28 cellular contexts compared by ENCODE assay signal in the genomic region with DNA sequence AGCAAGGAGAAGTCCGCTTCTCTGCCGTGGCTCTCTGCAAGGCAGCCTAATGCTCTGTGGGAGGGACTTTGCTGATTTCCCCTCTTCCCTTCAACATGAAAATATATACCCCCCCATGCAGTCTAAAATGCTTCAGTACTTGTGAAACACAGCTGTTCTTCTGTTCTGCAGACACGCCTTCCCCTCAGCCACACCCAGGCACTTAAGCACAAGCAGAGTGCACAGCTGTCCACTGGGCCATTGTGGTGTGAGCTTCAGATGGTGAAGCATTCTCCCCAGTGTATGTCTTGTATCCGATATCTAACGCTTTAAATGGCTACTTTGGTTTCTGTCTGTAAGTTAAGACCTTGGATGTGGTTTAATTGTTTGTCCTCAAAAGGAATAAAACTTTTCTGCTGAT. TPM values are rescaled to one million over a fixed set of nuclear protein-coding genes. Genes with fewer than 3 reads are reported as not detected.
A peak's percentile ranks its signal among the peaks of the same experiment; 100 is the strongest.
DNase-seq lines count a peak whose midpoint lies in the region; ATAC-seq, FAIRE-seq and TF ChIP-seq lines count a peak whose summit lies in the region.
"Had no signal": no experiment of that assay in that cellular context is flagged by ENCODE, and none has a peak within 500 bp of the region (broad histone marks: within the 10 kb centered on the region; RNA-seq: fewer than 3 reads in every experiment).

No MANE protein-coding gene starts in this region.

- no peak for TF ChIP-seq CTCF in H1 (IDR thresholded peaks at IDR 0.05; ENCODE audit: control extremely low read depth in 1 of 3, insufficient read depth in 1 of 3, low read depth in 1 of 3, low read length in 3 of 3)
- no peak for TF ChIP-seq CTCF in transverse colon (IDR thresholded peaks at IDR 0.05)

- H3K23ac ChIP-seq in H1 (ENCODE audit: insufficient read length) (no peak overlapping the region), mesendoderm (ENCODE audit: low read length) (no peak overlapping the region)

- H2BK15ac ChIP-seq in H1 (ENCODE audit: low read length) = no peak overlapping the region
- H2BK15ac ChIP-seq in mesendoderm (replicated peaks; ENCODE audit: low read depth) = no peak overlapping the region

- H4K20me1 ChIP-seq in H1 (replicated peaks in 1 of 2; ENCODE audit: control insufficient read depth in 1 of 2, insufficient read depth in 2 of 2, low read length in 2 of 2) = peaks cover 3 to 7% of the 10 kb centered on the region in 2 experiments

- H2AFZ ChIP-seq in H1 (ENCODE audit: low read length) = no peak overlapping the region
- H2AFZ ChIP-seq: GM23338 had no signal

- no peak overlapping the region for H3K4ac ChIP-seq in H1 (replicated peaks; ENCODE audit: insufficient read length, low read depth, low read length)
- H3K4ac ChIP-seq in mesendoderm (ENCODE audit: low read depth, low read length) = no peak overlapping the region

- H2BK120ac ChIP-seq in H1 (replicated peaks; ENCODE audit: low read depth, low read length) (no peak overlapping the region), mesendoderm (ENCODE audit: low read depth, low read length) (no peak overlapping the region)

- intact Hi-C loops in transverse colon (cut with DNase I; ENCODE audit: low total_unique reads) = no loop called here
- intact Hi-C loops in aorta (cut with DNase I) = no loop called here

- peak; percentile 19 for FAIRE-seq in H1 (lab: Jason Lieb, UNC)
- FAIRE-seq: astrocyte, GM12892, kidney had no signal

- H3K18ac ChIP-seq in H1 (ENCODE audit: extremely low read depth, low read length) (no peak overlapping the region), mesendoderm (ENCODE audit: low read length) (no peak overlapping the region)

- H2AK5ac ChIP-seq in H1 (ENCODE audit: low read depth, low read length) (no peak overlapping the region), mesendoderm (ENCODE audit: low read length) (no peak overlapping the region)

- no peak for ATAC-seq in aorta (ENCODE audit: low FRiP score)
- ATAC-seq: activated T-cell treated with anti-CD3 and anti-CD28 coated beads, Interleukin-2, amount 50 U/mL, for 4 hours; gastrocnemius medialis; natural killer cell treated with Interleukin-12 subunit alpha and Interleukin-12 subunit beta and Interleukin-15 and Interleukin-18, amount 100 ng/mL, for 72 hours had no signal

- H4K91ac ChIP-seq in H1 (replicated peaks; ENCODE audit: insufficient read length, low read length) = no peak overlapping the region

- no peak overlapping the region for H2BK12ac ChIP-seq in H1 (ENCODE audit: low read depth, low read length)

- in situ Hi-C loops in transverse colon (cut with MboI; ENCODE audit: low pct_ligation_motif_present in 1 of 4, low pct_unique_long_range_greater_than_20kb in 1 of 4, low sequenced_read_pairs in 3 of 4) = no loop called here

- no peaks in the 10 kb centered on the region for H3K79me1 ChIP-seq in H1 (ENCODE audit: low read depth, low read length)
- no peaks in the 10 kb centered on the region for H3K79me1 ChIP-seq in mesendoderm (ENCODE audit: low read length)

- H4K8ac ChIP-seq in H1 (ENCODE audit: extremely low read depth, insufficient read depth, low read length) (no peak overlapping the region), mesendoderm (ENCODE audit: low read depth, low read length) (no peak overlapping the region)

- WGBS in H1 (ENCODE audit: extremely low coverage in 1 of 2, insufficient coverage in 1 of 2, insufficient read length in 1 of 2, insufficient replicate concordance in 2 of 2, low coverage in 1 of 2, low lambda C conversion rate in 2 of 2, missing lambda C conversion rate in 1 of 2), 2 experiments = 97% methylated on average over 5 of the region's 5 CpGs; no CpG with 5 or more reads in 1 of the 2 experiments
- WGBS in transverse colon (ENCODE audit: low coverage in 1 of 2), 2 donors = 38 to 49% methylated on average over 2 to 5 of the region's 5 CpGs
- 94 to 95% methylated on average over 5 of the region's 5 CpGs for WGBS in aorta, 2 donors
- WGBS in mesendoderm (ENCODE audit: extremely low coverage, insufficient coverage, low lambda C conversion rate) = no CpG with 5 or more reads among the region's 5 CpGs

- no peak overlapping the region for H3K9ac ChIP-seq in H1 (replicated peaks in 1 of 4; ENCODE audit: extremely low read depth in 1 of 4, low read depth in 3 of 4, low read length in 3 of 4)
- no peak overlapping the region for H3K9ac ChIP-seq in mesendoderm (ENCODE audit: low read length)

- H3K4me1 ChIP-seq in H1 (replicated peaks in 1 of 4; ENCODE audit: control insufficient read depth in 3 of 4, insufficient read depth in 4 of 4, low read length in 3 of 4) (no peaks in the 10 kb centered on the region), transverse colon (no peaks in the 10 kb centered on the region), aorta (ENCODE audit: control insufficient read depth in 1 of 2, insufficient read depth in 2 of 2, low read length in 2 of 2) (no peaks in the 10 kb centered on the region), mesendoderm (ENCODE audit: control insufficient read depth, low read depth, low read length) (no peaks in the 10 kb centered on the region)
- H3K4me1 ChIP-seq: gastrocnemius medialis had no signal

- H2BK5ac ChIP-seq in H1 (ENCODE audit: low read depth, low read length) (no peak overlapping the region), mesendoderm (ENCODE audit: low read length) (no peak overlapping the region)

- H3K27me3 ChIP-seq in H1 (replicated peaks in 1 of 4; ENCODE audit: control insufficient read depth in 3 of 4, extremely low read depth in 1 of 4, insufficient read depth in 3 of 4, low read length in 3 of 4) = no peaks in the 10 kb centered on the region
- no peaks in the 10 kb centered on the region for H3K27me3 ChIP-seq in transverse colon
- no peaks in the 10 kb centered on the region for H3K27me3 ChIP-seq in MG63
- no peaks in the 10 kb centered on the region for H3K27me3 ChIP-seq in aorta (ENCODE audit: control insufficient read depth in 1 of 2, insufficient read depth in 2 of 2, low read length in 1 of 2)
- H3K27me3 ChIP-seq in mesendoderm (ENCODE audit: insufficient read depth, low read length, poor library complexity) = no peaks in the 10 kb centered on the region
- H3K27me3 ChIP-seq: gastrocnemius medialis had no signal

- H3K14ac ChIP-seq in H1 (ENCODE audit: insufficient read length) = no peak overlapping the region

- no peaks in the 10 kb centered on the region for H3K23me2 ChIP-seq in H1 (ENCODE audit: low read depth, low read length)

- H3K27ac ChIP-seq in H1 (ENCODE audit: low read depth, low read length) (0 out of 2 replicates have a peak overlapping the region, but pooled peaks have one; percentile 19), transverse colon (no peak overlapping the region), aorta (ENCODE audit: low read depth in 1 of 2, low read length in 2 of 2) (no peak overlapping the region), mesendoderm (ENCODE audit: low read depth, low read length) (no peak overlapping the region)
- H3K27ac ChIP-seq: gastrocnemius medialis, thoracic aorta had no signal

- CTCF ChIA-PET in H1 (lab: Charles Lee; ENCODE audit: partially characterized antibody) = interaction anchor here (1.2 to 1.6 kb wide), 3 partner anchors 9 to 13 kb away, joined by 3 to 6 read pairs (median 4); a partner anchor contains a TSS

- H3K36me3 ChIP-seq in H1 (ENCODE audit: control insufficient read depth in 2 of 4, insufficient read depth in 4 of 4, low read length in 3 of 4) = peaks cover 36 to 69% (median 50%) of the 10 kb centered on the region in 4 experiments
- no peaks in the 10 kb centered on the region for H3K36me3 ChIP-seq in transverse colon
- H3K36me3 ChIP-seq in MG63 = no peaks in the 10 kb centered on the region
- H3K36me3 ChIP-seq in aorta (ENCODE audit: control insufficient read depth in 1 of 2, insufficient read depth in 2 of 2, low read length in 1 of 2) = peaks cover 0 to 2% of the 10 kb centered on the region in 2 donors
- H3K36me3 ChIP-seq in mesendoderm (ENCODE audit: control insufficient read depth, insufficient read depth, low read length) = peaks cover 17% of the 10 kb centered on the region
- H3K36me3 ChIP-seq: gastrocnemius medialis, thoracic aorta had no signal

- no peak overlapping the region for H3K4me2 ChIP-seq in H1 (ENCODE audit: insufficient read depth in 1 of 2, low read depth in 2 of 2, low read length in 2 of 2)
- H3K4me2 ChIP-seq in mesendoderm (ENCODE audit: low read length) = no peak overlapping the region
- H3K4me2 ChIP-seq: GM23338 had no signal

- no peak for TF ChIP-seq EP300 in H1 (IDR thresholded peaks at IDR 0.05; ENCODE audit: borderline replicate concordance in 1 of 2, low read depth in 2 of 2, low read length in 2 of 2)
- no peak for TF ChIP-seq EP300 in transverse colon (IDR thresholded peaks at IDR 0.05; ENCODE audit: low read depth)

- peak; percentile 27 for DNase-seq in NCI-H82 (lab: John Stamatoyannopoulos, UW)
- DNase-seq in NCI-H82 treated with DMSO at 0.1 percent for 48 hours (lab: John Stamatoyannopoulos, UW; ENCODE audit: unreplicated experiment) = no peak
- DNase-seq in NCI-H2227 (lab: John Stamatoyannopoulos, UW; ENCODE audit: unreplicated experiment) = peak; percentile 70
- DNase-seq in H1 (ENCODE audit: low read depth in 1 of 2, low spot score in 2 of 2) = no peak
- DNase-seq in transverse colon = peak; percentile 17
- DNase-seq in MG63 = no peak
- no peak for DNase-seq in aorta
- DNase-seq in mesendoderm = no peak
- DNase-seq: activated B cell treated with CpG ODN at 0.5 μM for 24 hours; activated CD8-positive, alpha-beta memory T cell treated with anti-CD3 and anti-CD28 coated beads for 24 hours; activated naive CD4-positive, alpha-beta T cell treated with anti-CD3 and anti-CD28 coated beads, Interleukin-2, amount 10 ng/mL, durations not matched to agents 7 days and 5 days; activated T-cell treated with anti-CD3 and anti-CD28 coated beads, Interleukin-2, amount 50 U/mL, for 4 hours; CD4-positive, alpha-beta T cell; DMS79; effector CD4-positive, alpha-beta T cell; gastrocnemius medialis; kidney; MM.1S; NCI-H2081; posterior cingulate gyrus; stimulated activated CD4-positive, alpha-beta T cell treated with anti-CD3 and anti-CD28 coated beads, Interleukin-2, amount 100 ng/mL, for 24 hours; stimulated activated naive CD4-positive, alpha-beta T cell; T1000 had no signal

- no peak overlapping the region for H2BK20ac ChIP-seq in H1 (ENCODE audit: low read length)

- H3K79me2 ChIP-seq in H1 (ENCODE audit: control insufficient read depth in 1 of 2, insufficient read depth in 2 of 2, low read length in 2 of 2) (no peaks in the 10 kb centered on the region), mesendoderm (ENCODE audit: control insufficient read depth, insufficient read depth, low read length) (peaks cover 2% of the 10 kb centered on the region)

- H3K4me3 ChIP-seq in H1 (ENCODE audit: extremely low read depth in 1 of 4, insufficient read depth in 2 of 4, low read depth in 3 of 4, low read length in 4 of 4) (no peak overlapping the region), transverse colon (no peak overlapping the region), MG63 (no peak overlapping the region), aorta (ENCODE audit: low read length in 2 of 2) (no peak overlapping the region), mesendoderm (ENCODE audit: low read length) (no peak overlapping the region)
- H3K4me3 ChIP-seq: gastrocnemius medialis, GM23338, thoracic aorta had no signal

- TF ChIP-seq RAD21 in H1 (IDR thresholded peaks at IDR 0.05 in 1 of 2, conservative IDR thresholded peaks at IDR 0.05 in 1 of 2; ENCODE audit: low read depth in 2 of 2, low read length in 2 of 2) = no peak

- H4K5ac ChIP-seq in H1 (ENCODE audit: insufficient read length, low read depth, low read length) (no peak overlapping the region), mesendoderm (ENCODE audit: low read length) (no peak overlapping the region)

- H3K9me3 ChIP-seq in H1 (ENCODE audit: insufficient read depth in 2 of 2, low read depth in 1 of 2, low read length in 1 of 2) = no peaks in the 10 kb centered on the region
- H3K9me3 ChIP-seq in transverse colon = no peaks in the 10 kb centered on the region
- no peaks in the 10 kb centered on the region for H3K9me3 ChIP-seq in MG63
- H3K9me3 ChIP-seq in aorta (ENCODE audit: control insufficient read depth, low read length) = no peaks in the 10 kb centered on the region
- H3K9me3 ChIP-seq: gastrocnemius medialis, thoracic aorta had no signal

- POLR2A ChIA-PET in H1 (lab: Charles Lee; ENCODE audit: partially characterized antibody) = interaction anchor here (1.1 to 6.2 kb wide), 5 partner anchors 11 to 93 kb away, joined by 3 to 150 read pairs (median 8); a partner anchor contains a TSS

- H3K56ac ChIP-seq in H1 (replicated peaks; ENCODE audit: insufficient read length, low read depth, low read length) (no peak overlapping the region), mesendoderm (ENCODE audit: low read length) (no peak overlapping the region)

- TF ChIP-seq POLR2A in H1 (IDR thresholded peaks at IDR 0.05; ENCODE audit: control extremely low read depth in 1 of 2, low read depth in 2 of 2, low read length in 2 of 2) (0 out of 3 replicates have a peak, but pooled peaks of 1 of the 2 experiments have one; percentile 32), transverse colon (IDR thresholded peaks at IDR 0.05) (no peak)

RNA-seq across cellular contexts. Expression of a gene that starts 11.3 kb away (rescaled TPM):
- total RNA-seq in H1 (2021; fragmentation: NEBNext Ultra II Directional; extraction: Animal tissue kit (Norgen Biotek cat#: 25700)) = 780 and 781 TPM in 2 replicates
- polyA plus RNA-seq in H1 (2011; rRNA removed) (1,686 and 1,717 TPM in 2 replicates), aorta (100 to 1,000 TPM in 1 of 2 donors, 10 to 100 TPM in 1; 85.1 to 110 TPM)
- 1,673 TPM for polyA plus RNA-seq in H1 (2011; cell fraction: cytosol; rRNA removed)
- polyA plus RNA-seq in H1 (2011; cell fraction: nucleus; rRNA removed) = 1,927 TPM
- polyA plus RNA-seq in H1 (2012, experiment 1 of 2) = 981 to 1,410 TPM (median 1,102 TPM) in 4 replicates
- polyA plus RNA-seq in H1 (2012, experiment 2 of 2) = 1,497 TPM
- 1,061 TPM for polyA plus RNA-seq in H1 (2013, experiment 1 of 2)
- 1,063 TPM for polyA plus RNA-seq in H1 (2013, experiment 2 of 2)
- polyA minus RNA-seq in H1 (2011; rRNA and poly(A)+ RNA removed) = 527 and 542 TPM in 2 replicates
- polyA minus RNA-seq in H1 (2011; cell fraction: cytosol; rRNA and poly(A)+ RNA removed) = 249 TPM
- 296 TPM for polyA minus RNA-seq in H1 (2011; cell fraction: nucleus; rRNA and poly(A)+ RNA removed)
- total RNA-seq in transverse colon (100 to 1,000 TPM in 1 of 4 donors, 10 to 100 TPM in 3; 14.6 to 202 (median 35.6) TPM), aorta (10 to 100 TPM; 37.5 to 49.2 TPM)
- total RNA-seq in MG63 (2014; rRNA removed; shearing (Covaris generic); ENCODE audit: low replicate concordance) = 296 and 355 TPM in 2 replicates
- 1,131 TPM for polyA plus RNA-seq in mesendoderm (2013, experiment 1 of 2)
- 1,131 TPM for polyA plus RNA-seq in mesendoderm (2013, experiment 2 of 2)
- total RNA-seq: CD4-positive, alpha-beta T cell had no signal

RNA-seq across cellular contexts. Expression of a gene that starts 53.7 kb away (rescaled TPM):
- total RNA-seq in H1 (2021; fragmentation: NEBNext Ultra II Directional; extraction: Animal tissue kit (Norgen Biotek cat#: 25700)) = 59.4 and 64.0 TPM in 2 replicates
- polyA plus RNA-seq in H1 (2011; rRNA removed) (58.7 and 63.6 TPM in 2 replicates), aorta (10 to 100 TPM; 22.7 to 28.9 TPM)
- 70.8 TPM for polyA plus RNA-seq in H1 (2011; cell fraction: cytosol; rRNA removed)
- 75.6 TPM for polyA plus RNA-seq in H1 (2011; cell fraction: nucleus; rRNA removed)
- polyA plus RNA-seq in H1 (2012, experiment 1 of 2) = 35.7 to 49.6 TPM (median 46.2 TPM) in 4 replicates
- 7.2 TPM for polyA plus RNA-seq in H1 (2012, experiment 2 of 2)
- polyA plus RNA-seq in H1 (2013, experiment 1 of 2) = 38.0 TPM
- polyA plus RNA-seq in H1 (2013, experiment 2 of 2) = 40.7 TPM
- 151 and 163 TPM in 2 replicates for polyA minus RNA-seq in H1 (2011; rRNA and poly(A)+ RNA removed)
- polyA minus RNA-seq in H1 (2011; cell fraction: cytosol; rRNA and poly(A)+ RNA removed) = 47.0 TPM
- 91.3 TPM for polyA minus RNA-seq in H1 (2011; cell fraction: nucleus; rRNA and poly(A)+ RNA removed)
- total RNA-seq in transverse colon (100 to 1,000 TPM in 2 of 4 donors, 10 to 100 TPM in 2; 37.1 to 138 (median 90.1) TPM), aorta (100 to 1,000 TPM in 1 of 2 donors, 10 to 100 TPM in 1; 99.8 to 101 TPM)
- 28.1 and 36.1 TPM in 2 replicates for total RNA-seq in MG63 (2014; rRNA removed; shearing (Covaris generic); ENCODE audit: low replicate concordance)
- 38.9 TPM for polyA plus RNA-seq in mesendoderm (2013, experiment 1 of 2)
- polyA plus RNA-seq in mesendoderm (2013, experiment 2 of 2) = 39.4 TPM

Comparison
In these comparisons a context has a peak if more than half of its experiments do, and no peak if none do; other contexts are left out.
1. DNase-seq: peak in NCI-H82 (single experiment), NCI-H2227 (single experiment) and transverse colon (single experiment); none in NCI-H82 treated with DMSO at 0.1 percent for 48 hours (single experiment), H1 (0 of 2), MG63 (single experiment), aorta (0 of 2) and mesendoderm (single experiment).